In genomic region chr20:31593221-31594001, GRCh38 we compare ENCODE assay signal across 8 cellular contexts. TPM values are rescaled to one million over a fixed set of nuclear protein-coding genes. Genes with fewer than 3 reads are reported as not detected.
DNase-seq lines count a peak whose midpoint lies in the region; ATAC-seq, FAIRE-seq and TF ChIP-seq lines count a peak whose summit lies in the region.

No MANE protein-coding gene starts in this region.

- CTCF ChIA-PET in WTC11 (lab: Charles Lee), result interaction anchor here (0.7 to 1.5 kb wide), 9 partner anchors 11 to 33 kb away, joined by 3 to 9 read pairs (median 4); partner anchors contain the start of gene ID1

- peak; percentile 10 to 79 for ATAC-seq in left cardiac atrium
- ATAC-seq in WTC11, result no peak
- no peak for ATAC-seq in GM18858 (IDR thresholded peaks at IDR 0.05; ENCODE audit: unreplicated experiment)

- no peaks in the 10 kb centered on the region for H3K9me3 Mint-ChIP-seq in WTC11

- peak overlapping the region; percentile 87 for H3K27ac Mint-ChIP-seq in WTC11

- POLR2A ChIA-PET in WTC11 (lab: Charles Lee), result interaction anchor here (0.6 to 1.5 kb wide), 3 partner anchors 13 to 75 kb away, joined by 4 to 8 read pairs (median 6); no protein-coding TSS in a partner anchor

- intact Hi-C loops in left cardiac atrium (cut with DNase I), result no loop called here
- intact Hi-C loops in cardiac septum (cut with DNase I), result loop anchor here (2.0 kb wide), 1 partner anchor 21 kb away; no protein-coding TSS in a partner anchor

- peaks cover 54% of the 10 kb centered on the region for H3K4me1 Mint-ChIP-seq in WTC11

- FAIRE-seq in urothelium cell line (lab: Jason Lieb, UNC), result no peak

- H3K27me3 Mint-ChIP-seq in WTC11 (ENCODE audit: low read depth), result peaks cover 5% of the 10 kb centered on the region

- no peak for TF ChIP-seq CTCF in WTC11 (IDR thresholded peaks at IDR 0.05)

- no peaks in the 10 kb centered on the region for H3K36me3 Mint-ChIP-seq in WTC11

- DNase-seq in left cardiac atrium (peak; percentile 59), cardiac septum (ENCODE audit: low spot score) (no peak), WTC11 (ENCODE audit: low spot score) (no peak), islet precursor cell (peak; percentile 87), urothelium cell line (ENCODE audit: low spot score) (peak; percentile 93), NCI-H187 treated with DMSO at 0.1 percent for 48 hours (lab: John Stamatoyannopoulos, UW) (no peak), NCI-H1092 (lab: John Stamatoyannopoulos, UW) (no peak)

- H3K4me3 Mint-ChIP-seq in WTC11, result no peak overlapping the region

TF ChIP-seq in WTC11, 78 proteins besides CTCF, POLR2A, EP300 and RAD21:
- TF ChIP-seq HMGA2 (CRISPR knock-in tag; IDR thresholded peaks at IDR 0.05) (no peak), GABPB1 (CRISPR knock-in tag; IDR thresholded peaks at IDR 0.05) (peak; percentile 98)

RNA-seq across cellular contexts. Expression of gene ID1, which starts 11.7 kb away (rescaled TPM):
- total RNA-seq in left cardiac atrium (100 to 1,000 TPM; 103 to 222 TPM), cardiac septum (163 TPM), WTC11 (2021) (88.8 to 158 TPM (median 149 TPM) in 3 replicates)

RNA-seq across cellular contexts. Expression of gene COX4I2, which starts 44.3 kb away (rescaled TPM):
- total RNA-seq in left cardiac atrium, result 10 to 100 TPM; 11.4 to 12.6 TPM
- 11.3 TPM for total RNA-seq in cardiac septum
- 0.44 TPM in 1 of 3 replicates, not detected in the others for total RNA-seq in WTC11 (2021)

Comparison
In these comparisons a context has a peak if more than half of its experiments do, and no peak if none do; other contexts are left out.
1. DNase-seq: peak in left cardiac atrium (single experiment), islet precursor cell (single experiment) and urothelium cell line (single experiment); none in cardiac septum (single experiment), WTC11 (single experiment), NCI-H187 treated with DMSO at 0.1 percent for 48 hours (single experiment) and NCI-H1092 (single experiment).
2. ATAC-seq: peak in left cardiac atrium (2 of 2); none in WTC11 (single experiment) and GM18858 (single experiment).